In the genomic region with DNA sequence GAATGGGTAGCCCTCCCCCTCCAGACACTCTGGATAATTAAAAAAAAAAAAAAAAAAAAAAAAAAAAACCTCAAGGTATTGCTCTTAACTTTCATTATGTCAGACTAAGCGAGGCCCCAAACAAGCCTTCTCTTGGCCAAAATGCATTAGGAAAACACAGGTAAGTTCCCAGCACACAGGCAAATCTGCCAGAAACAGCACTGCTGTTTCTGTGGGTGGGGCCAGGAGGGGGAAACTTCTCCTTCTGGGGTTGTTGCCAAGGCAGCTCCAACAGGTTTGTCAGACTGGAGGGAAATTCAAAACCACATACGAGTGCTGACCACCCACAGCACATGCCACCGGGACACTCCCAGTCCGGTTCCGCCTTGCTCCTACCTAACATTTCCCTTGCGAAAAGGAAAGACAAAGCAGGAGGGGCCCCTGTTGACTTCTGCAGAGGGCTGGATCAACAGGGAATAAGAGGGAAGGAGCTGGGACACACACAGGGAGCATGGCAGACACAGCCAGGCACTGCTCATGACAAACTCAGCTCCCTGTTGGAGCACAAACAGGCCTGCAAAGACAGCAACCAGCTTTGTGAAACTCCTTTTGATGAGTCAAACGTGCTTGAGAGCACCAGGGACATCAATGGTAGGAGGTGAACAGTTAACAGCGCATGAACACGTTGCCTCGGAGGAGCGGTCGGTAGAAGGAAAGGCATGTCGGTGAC, we compare ENCODE assay signal across 8 cellular contexts. TPM values are rescaled to one million over a fixed set of nuclear protein-coding genes. Genes with fewer than 3 reads are reported as not detected.
DNase-seq lines count a peak whose midpoint lies in the region; ATAC-seq and TF ChIP-seq lines count a peak whose summit lies in the region.

No MANE protein-coding gene starts in this region.

- POLR2A ChIA-PET in activated CD8-positive, alpha-beta T cell treated with anti-CD3 and anti-CD28 coated beads, Interleukin-2, amount 10 ng/mL, durations not matched to agents 7 days and 5 days (lab: Charles Lee) = interaction anchor here (0.6 to 5.0 kb wide), 17 partner anchors 8 to 445 kb away, joined by 3 to 60 read pairs (median 4); a partner anchor contains a TSS

- DNase-seq in GM12865 (ENCODE audit: low read depth) = peak; percentile 87
- peak; percentile 81 for DNase-seq in NCI-H2171 treated with DMSO at 0.1 percent for 48 hours (lab: John Stamatoyannopoulos, UW)
- peak; percentile 76 for DNase-seq in activated CD8-positive, alpha-beta T cell treated with anti-CD3 and anti-CD28 coated beads, Interleukin-2, amount 10 ng/mL, durations not matched to agents 7 days and 5 days
- DNase-seq in progenitor cell of endocrine pancreas (ENCODE audit: low spot score, unreplicated experiment) = no peak
- no peak for DNase-seq in NCI-H2081 treated with DMSO at 0.1 percent for 48 hours (lab: John Stamatoyannopoulos, UW)
- no peak for DNase-seq in AG08396 (ENCODE audit: low spot score)

- TF ChIP-seq CTCF in GM12865 (IDR thresholded peaks at IDR 0.05; ENCODE audit: insufficient read depth, low read depth, low read length, missing control alignments) (no peak), progenitor cell of endocrine pancreas (IDR thresholded peaks at IDR 0.05; ENCODE audit: unreplicated experiment) (no peak)

- H3K4me3 ChIP-seq in GM12865 (ENCODE audit: low read depth, low read length) = peak overlapping the region; percentile 65

- CTCF ChIA-PET in activated CD8-positive, alpha-beta T cell treated with anti-CD3 and anti-CD28 coated beads, Interleukin-2, amount 10 ng/mL, durations not matched to agents 7 days and 5 days (lab: Charles Lee) = interaction anchor here (0.8 to 5.5 kb wide), 23 partner anchors 11 to 154 kb away, joined by 3 to 50 read pairs (median 7); a partner anchor contains a TSS

- H3K27ac Mint-ChIP-seq in activated CD8-positive, alpha-beta T cell treated with anti-CD3 and anti-CD28 coated beads, Interleukin-2, amount 10 ng/mL, durations not matched to agents 7 days and 5 days = peak overlapping the region; percentile 99
- peak overlapping the region; percentile 94 for H3K27ac Mint-ChIP-seq in progenitor cell of endocrine pancreas

- ATAC-seq in activated CD8-positive, alpha-beta T cell treated with anti-CD3 and anti-CD28 coated beads, Interleukin-2, amount 10 ng/mL, durations not matched to agents 7 days and 5 days = peak; percentile 21
- ATAC-seq in esophagus mucosa = peak; percentile 38
- ATAC-seq in GM21360 (IDR thresholded peaks at IDR 0.05; ENCODE audit: unreplicated experiment) = no peak

- peaks cover 99% of the 10 kb centered on the region for H3K4me1 Mint-ChIP-seq in activated CD8-positive, alpha-beta T cell treated with anti-CD3 and anti-CD28 coated beads, Interleukin-2, amount 10 ng/mL, durations not matched to agents 7 days and 5 days (ENCODE audit: low read depth)
- H3K4me1 Mint-ChIP-seq in progenitor cell of endocrine pancreas (ENCODE audit: low read depth) = peaks cover 51% of the 10 kb centered on the region

- peak overlapping the region; percentile 85 for H3K4me3 Mint-ChIP-seq in activated CD8-positive, alpha-beta T cell treated with anti-CD3 and anti-CD28 coated beads, Interleukin-2, amount 10 ng/mL, durations not matched to agents 7 days and 5 days
- no peak overlapping the region for H3K4me3 Mint-ChIP-seq in progenitor cell of endocrine pancreas (ENCODE audit: low read depth)

- H3K27me3 Mint-ChIP-seq in activated CD8-positive, alpha-beta T cell treated with anti-CD3 and anti-CD28 coated beads, Interleukin-2, amount 10 ng/mL, durations not matched to agents 7 days and 5 days (ENCODE audit: low read depth) = no peaks in the 10 kb centered on the region
- H3K27me3 Mint-ChIP-seq in progenitor cell of endocrine pancreas = no peaks in the 10 kb centered on the region

- no peaks in the 10 kb centered on the region for H3K9me3 Mint-ChIP-seq in activated CD8-positive, alpha-beta T cell treated with anti-CD3 and anti-CD28 coated beads, Interleukin-2, amount 10 ng/mL, durations not matched to agents 7 days and 5 days (ENCODE audit: insufficient read depth)
- no peaks in the 10 kb centered on the region for H3K9me3 Mint-ChIP-seq in progenitor cell of endocrine pancreas (ENCODE audit: low read depth)

- H3K36me3 Mint-ChIP-seq in activated CD8-positive, alpha-beta T cell treated with anti-CD3 and anti-CD28 coated beads, Interleukin-2, amount 10 ng/mL, durations not matched to agents 7 days and 5 days (ENCODE audit: low read depth) = peaks cover 98% of the 10 kb centered on the region
- peaks cover 26% of the 10 kb centered on the region for H3K36me3 Mint-ChIP-seq in progenitor cell of endocrine pancreas (ENCODE audit: insufficient read depth)

RNA-seq across cellular contexts. Expression of a gene that starts 55.0 kb away (rescaled TPM):
- total RNA-seq in activated CD8-positive, alpha-beta T cell treated with anti-CD3 and anti-CD28 coated beads, Interleukin-2, amount 10 ng/mL, durations not matched to agents 7 days and 5 days = 100 to 1,000 TPM; 857 to 883 TPM
- total RNA-seq in esophagus mucosa (487 TPM), progenitor cell of endocrine pancreas (299 and 306 TPM in 2 replicates)

Comparison
In these comparisons a context has a peak if more than half of its experiments do, and no peak if none do; other contexts are left out.
1. DNase-seq: peak in GM12865 (single experiment), NCI-H2171 treated with DMSO at 0.1 percent for 48 hours (single experiment) and activated CD8-positive, alpha-beta T cell treated with anti-CD3 and anti-CD28 coated beads, Interleukin-2, amount 10 ng/mL, durations not matched to agents 7 days and 5 days (single experiment); none in progenitor cell of endocrine pancreas (single experiment), NCI-H2081 treated with DMSO at 0.1 percent for 48 hours (single experiment) and AG08396 (single experiment).